In the genomic region with DNA sequence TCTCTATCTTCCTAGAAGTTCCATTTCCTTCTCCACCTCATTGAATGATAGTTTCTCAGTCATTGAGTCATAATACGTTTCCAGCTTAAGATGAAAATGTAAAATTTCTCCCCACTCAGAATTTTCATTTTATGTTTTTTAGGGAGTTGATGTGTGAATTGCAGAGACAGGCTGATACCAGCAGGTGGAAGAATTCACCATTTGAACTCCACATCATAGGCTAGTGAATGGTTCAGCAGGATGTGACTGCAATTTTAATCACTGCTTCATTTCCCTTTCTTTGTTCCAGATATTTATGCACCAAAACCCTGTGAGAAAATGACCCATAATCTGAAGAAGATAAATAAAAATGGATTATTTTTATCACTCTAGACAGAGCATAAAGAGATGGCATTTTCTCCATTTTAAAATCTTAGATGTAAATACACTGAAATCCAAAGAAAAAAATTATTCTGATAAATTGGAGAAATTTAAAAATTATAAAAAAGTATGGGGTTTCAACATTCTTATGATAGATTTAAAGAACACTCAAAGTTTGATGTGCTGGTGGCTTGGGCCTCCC, we compare ENCODE assay signal across 8 cellular contexts. TPM values are rescaled to one million over a fixed set of nuclear protein-coding genes. Genes with fewer than 3 reads are reported as not detected.
DNase-seq lines count a peak whose midpoint lies in the region; ATAC-seq and TF ChIP-seq lines count a peak whose summit lies in the region.

No MANE protein-coding gene starts in this region.

- no peaks in the 10 kb centered on the region for H3K9me3 ChIP-seq in fibroblast of lung (ENCODE audit: control insufficient read depth, insufficient read depth, low read depth, low read length)
- no peaks in the 10 kb centered on the region for H3K9me3 ChIP-seq in neutrophil
- H3K9me3 ChIP-seq in MG63 = no peaks in the 10 kb centered on the region

- DNase-seq in DMS79 (lab: John Stamatoyannopoulos, UW) (peak; percentile 48), HT1080 (ENCODE audit: low read depth) (peak; percentile 68), RWPE1 (ENCODE audit: low spot score) (peak; percentile 59), fibroblast of lung (ENCODE audit: low read depth in 2 of 2) (peak; percentile 69 to 77), MG63 (no peak)
- DNase-seq in stimulated activated CD4-positive, alpha-beta T cell treated with anti-CD3 and anti-CD28 coated beads, Interleukin-1b, Interleukin-23, amount 100 ng/mL, for 48 hours = no peak

- CTCF ChIA-PET in RWPE1 (lab: Yijun Ruan, JAX) = interaction anchor here (0.7 to 1.7 kb wide), 5 partner anchors 11 to 84 kb away, joined by 3 to 8 read pairs (median 4); partner anchors contain the start of gene PYGL

- POLR2A ChIA-PET in RWPE1 (lab: Yijun Ruan, JAX; ENCODE audit: low non-redundant PET) = interaction anchor here (0.8 kb wide), 1 partner anchor 10 kb away, joined by 5 read pairs; the partner anchor contains the start of gene PYGL

- H3K9ac ChIP-seq in fibroblast of lung (ENCODE audit: insufficient read depth, low read length) = peak overlapping the region; percentile 20

- H3K36me3 ChIP-seq in fibroblast of lung (ENCODE audit: control insufficient read depth, insufficient read depth, low read length) (no peaks in the 10 kb centered on the region), neutrophil (no peaks in the 10 kb centered on the region), MG63 (no peaks in the 10 kb centered on the region)

- no peaks in the 10 kb centered on the region for H3K27me3 ChIP-seq in fibroblast of lung (ENCODE audit: control insufficient read depth, insufficient read depth, low read length)
- H3K27me3 ChIP-seq in neutrophil = no peaks in the 10 kb centered on the region
- H3K27me3 ChIP-seq in MG63 = no peaks in the 10 kb centered on the region

- no peaks in the 10 kb centered on the region for H4K20me1 ChIP-seq in fibroblast of lung (ENCODE audit: control insufficient read depth, extremely low read depth, insufficient read depth, low read length)

- H3K4me3 ChIP-seq in fibroblast of lung (replicated peaks in 1 of 4; ENCODE audit: control extremely low read depth in 1 of 4, insufficient read depth in 1 of 4, low read depth in 3 of 4, low read length in 4 of 4) (no peak overlapping the region), neutrophil (ENCODE audit: low read depth in 1 of 2, low read length in 1 of 2) (peak overlapping the region in 1 of 2 experiments; percentile 6), MG63 (no peak overlapping the region)

- no peak overlapping the region for H2AFZ ChIP-seq in fibroblast of lung (ENCODE audit: low read length)

- H3K4me1 ChIP-seq in fibroblast of lung (ENCODE audit: control insufficient read depth, extremely low read depth, insufficient read depth, low read length) (peaks cover 6% of the 10 kb centered on the region), neutrophil (ENCODE audit: control insufficient read depth in 1 of 2, insufficient read depth in 1 of 2, low read depth in 1 of 2, low read length in 1 of 2) (peaks cover 55 to 58% of the 10 kb centered on the region in 2 experiments)

- ATAC-seq in HG02973 (IDR thresholded peaks at IDR 0.05; ENCODE audit: unreplicated experiment) = no peak

- H3K27ac ChIP-seq in RWPE1 (peak overlapping the region; percentile 95), fibroblast of lung (ENCODE audit: insufficient read depth, low read length) (peak overlapping the region; percentile 90), neutrophil (peak overlapping the region; percentile 79)

- peak overlapping the region; percentile 57 for H3K4me2 ChIP-seq in fibroblast of lung (ENCODE audit: extremely low read depth, insufficient read depth, low read length)

- TF ChIP-seq CTCF in RWPE1 (conservative IDR thresholded peaks at IDR 0.05; ENCODE audit: low read depth) = peak; percentile 71
- TF ChIP-seq CTCF in fibroblast of lung (conservative IDR thresholded peaks at IDR 0.05 in 1 of 2, IDR thresholded peaks at IDR 0.05 in 1 of 2; ENCODE audit: low read depth in 1 of 2, low read length in 2 of 2) = peak; percentile 73 to 79
- peak; percentile 64 for TF ChIP-seq CTCF in neutrophil (IDR thresholded peaks at IDR 0.05)

- no peaks in the 10 kb centered on the region for H3K79me2 ChIP-seq in fibroblast of lung (ENCODE audit: control insufficient read depth, insufficient read depth, low read length)

RNA-seq across cellular contexts. Expression of gene PYGL, which starts 10.6 kb away (rescaled TPM):
- total RNA-seq in HT1080 (2014; rRNA removed; shearing (Covaris generic)) = 105 and 106 TPM in 2 replicates
- polyA plus RNA-seq in HT1080 (2015; cell fraction: cytosol; rRNA removed) = 135 and 144 TPM in 2 replicates
- 204 and 220 TPM in 2 replicates for polyA plus RNA-seq in HT1080 (2015; cell fraction: nucleus; rRNA removed)
- 58.6 and 76.8 TPM in 2 replicates for total RNA-seq in fibroblast of lung
- 37.8 and 56.2 TPM in 2 replicates for polyA plus RNA-seq in fibroblast of lung
- 32.1 and 51.1 TPM in 2 replicates for polyA plus RNA-seq in fibroblast of lung (2012)
- 15.2 and 22.7 TPM in 2 replicates for polyA minus RNA-seq in fibroblast of lung (ENCODE audit: low replicate concordance)
- total RNA-seq in MG63 (2014; rRNA removed; shearing (Covaris generic); ENCODE audit: low replicate concordance) = 0.63 and 2.3 TPM in 2 replicates

Comparison
In these comparisons a context has a peak if more than half of its experiments do, and no peak if none do; other contexts are left out.
1. DNase-seq: peak in DMS79 (single experiment), HT1080 (single experiment), RWPE1 (single experiment) and fibroblast of lung (2 of 2); none in MG63 (single experiment) and stimulated activated CD4-positive, alpha-beta T cell treated with anti-CD3 and anti-CD28 coated beads, Interleukin-1b, Interleukin-23, amount 100 ng/mL, for 48 hours (single experiment).
2. RNA of gene PYGL, which starts 10.6 kb away (total RNA-seq): 105 to 106 TPM in HT1080 and 58.6 to 76.8 TPM in fibroblast of lung; 0.63 to 2.3 TPM in MG63; every median in the first group is over 10 times any median in the second.
3. Peak in every context shown above with its lines, with median percentiles within 50 percentile points of each other: H3K27ac ChIP-seq and CTCF ChIP-seq.